In the genomic region with DNA sequence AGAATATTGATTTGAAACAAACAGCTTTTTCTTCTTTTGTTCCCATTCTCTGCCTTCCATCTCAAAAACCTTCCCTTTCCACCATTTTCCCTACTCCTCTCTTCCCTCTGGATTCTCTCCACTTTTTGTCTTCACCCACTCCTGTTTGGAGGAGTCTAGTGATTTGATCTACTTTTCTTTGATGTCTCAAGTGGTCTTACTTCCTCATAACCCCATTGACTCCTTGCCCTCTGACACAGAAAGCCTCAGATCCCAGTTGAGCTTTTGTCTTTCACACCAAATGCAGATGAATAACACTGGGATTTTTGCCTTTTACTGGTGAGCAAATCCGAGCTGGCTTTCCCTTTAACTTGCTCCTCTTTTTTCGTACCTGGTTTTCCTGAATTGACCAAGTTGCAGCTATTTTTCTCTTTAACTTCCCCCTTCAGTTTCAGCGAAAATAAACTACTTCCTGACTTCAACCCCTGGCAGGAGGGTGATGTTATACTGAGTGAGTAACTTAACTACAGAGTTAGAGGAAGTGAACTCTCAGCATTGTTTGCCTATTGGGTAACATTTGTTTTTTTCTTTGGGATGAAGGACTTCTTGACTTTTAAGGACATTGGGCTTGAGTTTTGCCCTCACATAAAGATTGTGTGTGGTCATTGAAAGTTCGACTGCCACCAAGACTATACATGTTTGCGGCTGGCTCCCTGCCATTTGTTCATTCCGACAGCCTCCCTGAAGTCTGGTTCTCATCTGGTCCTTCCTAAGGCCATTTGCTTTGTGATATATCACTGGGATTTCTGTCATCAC, we compare ENCODE assay signal across 10 cellular contexts.
DNase-seq lines count a peak whose midpoint lies in the region; ATAC-seq and TF ChIP-seq lines count a peak whose summit lies in the region.
"Had no signal": no experiment of that assay in that cellular context is flagged by ENCODE, and none has a peak within 500 bp of the region (broad histone marks: within the 10 kb centered on the region; RNA-seq: fewer than 3 reads in every experiment).

No MANE protein-coding gene starts in this region.

- no peaks in the 10 kb centered on the region; a peak in 1 of 7 replicates for H3K36me3 Mint-ChIP-seq in H9 (ENCODE audit: insufficient read depth in 1 of 3, low read depth in 3 of 3)
- H3K36me3 Mint-ChIP-seq in activated CD8-positive, alpha-beta memory T cell treated with anti-CD3 and anti-CD28 coated beads, Interleukin-2, amount 10 ng/mL, durations not matched to agents 7 days and 5 days, result no peaks in the 10 kb centered on the region
- H3K36me3 Mint-ChIP-seq in activated naive CD4-positive, alpha-beta T cell treated with anti-CD3 and anti-CD28 coated beads for 36 hours (ENCODE audit: low read depth), result no peaks in the 10 kb centered on the region

- H3K27me3 Mint-ChIP-seq in H9 (ENCODE audit: low read depth), result no peaks in the 10 kb centered on the region
- H3K27me3 Mint-ChIP-seq in activated CD8-positive, alpha-beta memory T cell treated with anti-CD3 and anti-CD28 coated beads, Interleukin-2, amount 10 ng/mL, durations not matched to agents 7 days and 5 days, result no peaks in the 10 kb centered on the region
- H3K27me3 Mint-ChIP-seq in activated naive CD4-positive, alpha-beta T cell treated with anti-CD3 and anti-CD28 coated beads for 36 hours (ENCODE audit: low read depth), result peaks cover 4% of the 10 kb centered on the region

- H3K9me3 Mint-ChIP-seq in H9, result peaks cover 0 to under 1% of the 10 kb centered on the region in 2 experiments; a peak in 2 of 5 replicates
- peaks cover 2% of the 10 kb centered on the region for H3K9me3 Mint-ChIP-seq in activated CD8-positive, alpha-beta memory T cell treated with anti-CD3 and anti-CD28 coated beads, Interleukin-2, amount 10 ng/mL, durations not matched to agents 7 days and 5 days (ENCODE audit: low read depth)
- H3K9me3 Mint-ChIP-seq in activated naive CD4-positive, alpha-beta T cell treated with anti-CD3 and anti-CD28 coated beads for 36 hours, result no peaks in the 10 kb centered on the region

- H4K91ac ChIP-seq in H9 (ENCODE audit: insufficient read length, low read depth, low read length), result no peak overlapping the region

- H2AK5ac ChIP-seq in H9 (ENCODE audit: insufficient read length, low read length), result no peak overlapping the region

- H3K4me2 ChIP-seq in H9 (ENCODE audit: insufficient read depth, insufficient read length, low read length), result no peak overlapping the region

- H2BK15ac ChIP-seq in H9 (ENCODE audit: low read depth, low read length), result no peak overlapping the region

- H3K79me1 ChIP-seq in H9 (ENCODE audit: insufficient read depth, low read depth, low read length, poor library complexity, severe bottlenecking), result no peaks in the 10 kb centered on the region

- peak; percentile 98 for ATAC-seq in left colon
- ATAC-seq in activated CD8-positive, alpha-beta memory T cell treated with anti-CD3 and anti-CD28 coated beads, Interleukin-2, amount 10 ng/mL, durations not matched to agents 7 days and 5 days, result no peak

- no peak overlapping the region for H2BK120ac ChIP-seq in H9 (ENCODE audit: low read depth, low read length, poor library complexity, severe bottlenecking)

- H3K4me1 ChIP-seq in H9 (ENCODE audit: insufficient read depth, low read length), result peaks cover 2% of the 10 kb centered on the region; the same call in 1 of the 2 replicates

- H2BK12ac ChIP-seq in H9 (ENCODE audit: insufficient read length, low read depth, low read length), result no peak overlapping the region

- no peak overlapping the region for H4K8ac ChIP-seq in H9 (replicated peaks; ENCODE audit: insufficient read length, low read depth, low read length)

- no peak overlapping the region for H3K18ac ChIP-seq in H9 (ENCODE audit: insufficient read length, low read depth, low read length)

- no peak overlapping the region for H3K14ac ChIP-seq in H9 (ENCODE audit: insufficient read depth, low read length)

- no peak overlapping the region for H4K5ac ChIP-seq in H9 (ENCODE audit: insufficient read length, low read depth, low read length)

- H3K27ac ChIP-seq in H9 (ENCODE audit: insufficient read length, low read depth, low read length) (no peak overlapping the region), SK-N-MC (no peak overlapping the region; the same call in 1 of the 2 replicates)

- H3K27ac Mint-ChIP-seq in H9, result peak overlapping the region in 1 of 3 experiments; percentile 0; a peak in 2 of 7 replicates
- H3K27ac Mint-ChIP-seq in activated CD8-positive, alpha-beta memory T cell treated with anti-CD3 and anti-CD28 coated beads, Interleukin-2, amount 10 ng/mL, durations not matched to agents 7 days and 5 days, result no peak overlapping the region
- no peak overlapping the region for H3K27ac Mint-ChIP-seq in activated naive CD4-positive, alpha-beta T cell treated with anti-CD3 and anti-CD28 coated beads for 36 hours

- in situ Hi-C loops in GM13977 (cut with MboI; ENCODE audit: low pct_unique_long_range_greater_than_20kb, low sequenced_read_pairs, unreplicated experiment), result no loop called here

- no peak overlapping the region for H3K4me3 Mint-ChIP-seq in H9
- no peak overlapping the region for H3K4me3 Mint-ChIP-seq in activated CD8-positive, alpha-beta memory T cell treated with anti-CD3 and anti-CD28 coated beads, Interleukin-2, amount 10 ng/mL, durations not matched to agents 7 days and 5 days
- no peak overlapping the region for H3K4me3 Mint-ChIP-seq in activated naive CD4-positive, alpha-beta T cell treated with anti-CD3 and anti-CD28 coated beads for 36 hours

- no peak overlapping the region for H3T11ph ChIP-seq in H9 (ENCODE audit: low read length)

- no peak overlapping the region for H3K4ac ChIP-seq in H9 (ENCODE audit: low read depth, low read length)

- WGBS in H9 (ENCODE audit: extremely low coverage, insufficient read length, low lambda C conversion rate), result no CpG with 5 or more reads among the region's 6 CpGs

- H3K36me3 ChIP-seq in BJ (ENCODE audit: control insufficient read depth, insufficient read depth, low read length) (no peaks in the 10 kb centered on the region), SK-N-MC (ENCODE audit: insufficient read depth, low read length) (no peaks in the 10 kb centered on the region)
- H3K36me3 ChIP-seq: heart right ventricle had no signal

- H4K20me1 ChIP-seq in H9 (ENCODE audit: control insufficient read depth, insufficient read depth, insufficient read length), result no peaks in the 10 kb centered on the region

- H3K23me2 ChIP-seq in H9 (ENCODE audit: insufficient read length, low read depth, low read length, poor library complexity, severe bottlenecking), result no peaks in the 10 kb centered on the region

- no peaks in the 10 kb centered on the region for H3K9me3 ChIP-seq in H9 (ENCODE audit: control insufficient read depth, low read depth, low read length)
- no peaks in the 10 kb centered on the region for H3K9me3 ChIP-seq in SK-N-MC (ENCODE audit: low read depth, low read length)

- POLR2A ChIA-PET in BJ (lab: Charles Lee), result no interaction called here

- DNase-seq in BJ (ENCODE audit: low read depth) (peak; percentile 1), H9 (no peak), SK-N-MC (ENCODE audit: low read depth, low spot score) (no peak), left colon (no peak), GM13977 (ENCODE audit: low spot score) (no peak), NCI-H526 (lab: John Stamatoyannopoulos, UW) (no peak)
- no peak for DNase-seq in activated CD8-positive, alpha-beta memory T cell treated with anti-CD3 and anti-CD28 coated beads, Interleukin-2, amount 10 ng/mL, durations not matched to agents 7 days and 5 days
- DNase-seq in activated naive CD4-positive, alpha-beta T cell treated with anti-CD3 and anti-CD28 coated beads for 36 hours, result no peak
- DNase-seq: activated CD4-positive, alpha-beta T cell treated with anti-CD3 and anti-CD28 coated beads, Interleukin-2, amount 50 U/mL, for 4 hours; heart right ventricle had no signal

- H3K9ac ChIP-seq in H9 (ENCODE audit: extremely low read depth, insufficient read length, low read length) (no peak overlapping the region), SK-N-MC (ENCODE audit: insufficient read length) (no peak overlapping the region)

- H3K4me3 ChIP-seq in BJ (ENCODE audit: low read depth, low read length) (no peak overlapping the region), SK-N-MC (peak overlapping the region; percentile 32)
- H3K4me3 ChIP-seq: heart right ventricle had no signal

- H2BK20ac ChIP-seq in H9 (ENCODE audit: low read depth, low read length, poor library complexity, severe bottlenecking), result no peak overlapping the region

- H3K27me3 ChIP-seq in BJ (ENCODE audit: control insufficient read depth, insufficient read depth, low read length) (no peaks in the 10 kb centered on the region), H9 (ENCODE audit: insufficient read depth, low read length) (no peaks in the 10 kb centered on the region)
- H3K27me3 ChIP-seq: heart right ventricle had no signal

- H3K4me1 Mint-ChIP-seq in H9, result peaks cover 8 to 18% of the 10 kb centered on the region in 2 experiments
- H3K4me1 Mint-ChIP-seq in activated CD8-positive, alpha-beta memory T cell treated with anti-CD3 and anti-CD28 coated beads, Interleukin-2, amount 10 ng/mL, durations not matched to agents 7 days and 5 days, result no peaks in the 10 kb centered on the region
- peaks cover 5% of the 10 kb centered on the region for H3K4me1 Mint-ChIP-seq in activated naive CD4-positive, alpha-beta T cell treated with anti-CD3 and anti-CD28 coated beads for 36 hours (ENCODE audit: low read depth)

- peak overlapping the region; percentile 3 for H2AFZ ChIP-seq in H9 (ENCODE audit: low read length)

- H3K79me2 ChIP-seq in H9 (ENCODE audit: insufficient read depth, low read length), result no peaks in the 10 kb centered on the region

- intact Hi-C loops in left colon (cut with DNase I, micrococcal nuclease), result no loop called here
- intact Hi-C loops in activated naive CD4-positive, alpha-beta T cell treated with anti-CD3 and anti-CD28 coated beads for 36 hours (cut with micrococcal nuclease), result no loop called here

- CTCF ChIA-PET in BJ (lab: Yijun Ruan, JAX), result no interaction called here
- CTCF ChIA-PET in activated CD8-positive, alpha-beta memory T cell treated with anti-CD3 and anti-CD28 coated beads, Interleukin-2, amount 10 ng/mL, durations not matched to agents 7 days and 5 days (lab: Charles Lee), result no interaction called here
- CTCF ChIA-PET in activated naive CD4-positive, alpha-beta T cell treated with anti-CD3 and anti-CD28 coated beads for 36 hours (lab: Charles Lee), result no interaction called here

- TF ChIP-seq CTCF in BJ (IDR thresholded peaks at IDR 0.05; ENCODE audit: insufficient read depth, low read depth, low read length), result no peak
- no peak for TF ChIP-seq CTCF in H9 (conservative IDR thresholded peaks at IDR 0.05)
- no peak for TF ChIP-seq CTCF in GM13977 (IDR thresholded peaks at IDR 0.05; ENCODE audit: extremely low read depth, insufficient read depth, missing control alignments)

- no peak overlapping the region for H2BK5ac ChIP-seq in H9 (ENCODE audit: insufficient read length, low read length)

- no peak overlapping the region for H3K56ac ChIP-seq in H9 (ENCODE audit: insufficient read length, low read depth, low read length)

- no peak overlapping the region for H3K23ac ChIP-seq in H9 (ENCODE audit: insufficient read length, low read depth, low read length)
